8 cellular contexts compared by ENCODE assay signal in genomic region chr19:10769533-10770491, GRCh38. TPM values are rescaled to one million over a fixed set of nuclear protein-coding genes. Genes with fewer than 3 reads are reported as not detected.
A peak's percentile ranks its signal among the peaks of the same experiment; 100 is the strongest.
DNase-seq lines count a peak whose midpoint lies in the region; ATAC-seq and TF ChIP-seq lines count a peak whose summit lies in the region.

No MANE protein-coding gene starts in this region.

- CTCF ChIA-PET in HCT116 (lab: Charles Lee) = interaction anchor here (0.6 to 1.6 kb wide), 3 partner anchors 52 to 251 kb away, joined by 3 to 9 read pairs (median 3); partner anchors contain the start of gene DNM2
- CTCF ChIA-PET in WTC11 (lab: Charles Lee) = interaction anchor here (0.6 to 2.6 kb wide), 10 partner anchors 19 to 291 kb away, joined by 3 to 20 read pairs (median 4); partner anchors contain the start of gene DNM2

- no peaks in the 10 kb centered on the region for H3K9me2 ChIP-seq in HCT116 (ENCODE audit: insufficient read depth)

- H3K27me3 ChIP-seq in HCT116 (ENCODE audit: insufficient read depth, low read length) = no peaks in the 10 kb centered on the region
- no peaks in the 10 kb centered on the region for H3K27me3 ChIP-seq in parathyroid adenoma (ENCODE audit: control insufficient read depth, insufficient read depth, low read length)

- peaks cover 16 to 28% of the 10 kb centered on the region in 2 experiments for H3K4me1 ChIP-seq in HCT116 (ENCODE audit: control insufficient read depth in 1 of 2, insufficient read depth in 2 of 2, low read length in 2 of 2)
- peaks cover 19% of the 10 kb centered on the region for H3K4me1 ChIP-seq in parathyroid adenoma

- H3K9ac ChIP-seq in HCT116 (ENCODE audit: low read length) = no peak overlapping the region
- no peak overlapping the region for H3K9ac ChIP-seq in parathyroid adenoma

- no peaks in the 10 kb centered on the region for H3K9me3 Mint-ChIP-seq in WTC11

- ATAC-seq in HCT116 (peak; percentile 56), WTC11 (no peak), GM21717 (IDR thresholded peaks at IDR 0.05; ENCODE audit: unreplicated experiment) (no peak), GM18498 (IDR thresholded peaks at IDR 0.05; ENCODE audit: unreplicated experiment) (no peak)

- H3K4me3 Mint-ChIP-seq in WTC11 = no peak overlapping the region

- POLR2A ChIA-PET in HCT116 (lab: Charles Lee) (no interaction called here), WTC11 (lab: Charles Lee) (interaction anchor here (0.7 kb wide), 1 partner anchor 197 kb away, joined by 5 read pairs; no protein-coding TSS in a partner anchor)

- peak in 2 of 3 experiments; percentile 13 to 26; a peak in 1 of 6 replicates for TF ChIP-seq CTCF in HCT116 (IDR thresholded peaks at IDR 0.05 in 2 of 3, conservative IDR thresholded peaks at IDR 0.05 in 1 of 3; ENCODE audit: borderline replicate concordance in 1 of 3, insufficient read depth in 1 of 3, low read depth in 2 of 3, low read length in 2 of 3)
- no peak for TF ChIP-seq CTCF in WTC11 (IDR thresholded peaks at IDR 0.05)
- peak; percentile 49 for TF ChIP-seq CTCF in parathyroid adenoma (IDR thresholded peaks at IDR 0.05)

- RAD21 ChIA-PET in HCT116 (lab: Charles Lee; ENCODE audit: low non-redundant PET in 1 of 2, low total read pairs in 2 of 2, uncharacterized antibody in 2 of 2, unreplicated experiment in 2 of 2) = no interaction called here

- H3K36me3 Mint-ChIP-seq in WTC11 = peaks cover 18% of the 10 kb centered on the region

- H3K27me3 Mint-ChIP-seq in WTC11 (ENCODE audit: low read depth) = no peaks in the 10 kb centered on the region

- H3K36me3 ChIP-seq in HCT116 (ENCODE audit: control insufficient read depth in 1 of 2, insufficient read depth in 2 of 2, low read length in 2 of 2) (peaks cover 0 to 12% of the 10 kb centered on the region in 2 experiments; a peak in 2 of 4 replicates), parathyroid adenoma (ENCODE audit: control insufficient read depth, insufficient read depth, low read length) (no peaks in the 10 kb centered on the region)

- H3K9me3 ChIP-seq in HCT116 (ENCODE audit: control insufficient read depth in 1 of 2, insufficient read depth in 1 of 2, low read depth in 1 of 2, low read length in 2 of 2) (no peaks in the 10 kb centered on the region), parathyroid adenoma (ENCODE audit: control insufficient read depth, low read length) (no peaks in the 10 kb centered on the region)

- H3K4me3 ChIP-seq in HCT116 (replicated peaks in 1 of 2; ENCODE audit: low read depth in 1 of 2, low read length in 2 of 2) = no peak overlapping the region
- H3K4me3 ChIP-seq in parathyroid adenoma (ENCODE audit: low read depth, low read length) = no peak overlapping the region

- TF ChIP-seq POLR2A in HCT116 (IDR thresholded peaks at IDR 0.05; ENCODE audit: borderline replicate concordance, extremely low read depth, insufficient read depth, insufficient read length) = no peak

- peaks cover 47% of the 10 kb centered on the region for H3K79me2 ChIP-seq in HCT116 (ENCODE audit: insufficient read depth, low read length)
- H3K79me2 ChIP-seq in parathyroid adenoma = peaks cover 47% of the 10 kb centered on the region

- intact Hi-C loops in HCT116 (cut with micrococcal nuclease) = loop anchor here (1.0 kb wide), 1 partner anchor 53 kb away; no protein-coding TSS in a partner anchor
- intact Hi-C loops in head of caudate nucleus (cut with DNase I) = loop anchor here (2.0 kb wide), 1 partner anchor 53 kb away; no protein-coding TSS in a partner anchor

- H4K20me1 ChIP-seq in HCT116 (ENCODE audit: insufficient read depth) = no peaks in the 10 kb centered on the region

- no TSS peak for BruUV-seq in HCT116 (replicated peaks; lab: Mats Ljungman, UMichigan)

- H3K4me2 ChIP-seq in HCT116 (ENCODE audit: low read length) = peak overlapping the region; percentile 27; the same call in 1 of the 2 replicates
- H3K4me2 ChIP-seq in parathyroid adenoma (ENCODE audit: low read length) = peak overlapping the region; percentile 53

- DNase-seq in HCT116 (ENCODE audit: low read depth, low spot score) = no peak
- no peak for DNase-seq in WTC11 (ENCODE audit: low spot score)
- peak in 39 of 42 donors; percentile 36 to 89 (median 66) for DNase-seq in head of caudate nucleus
- DNase-seq in NCI-H1105 treated with DMSO at 0.1 percent for 48 hours (lab: John Stamatoyannopoulos, UW) = no peak
- no peak for DNase-seq in epidermal melanocyte (ENCODE audit: insufficient read length, low spot score)

- H2AFZ ChIP-seq in HCT116 (ENCODE audit: low read depth, low read length, poor library complexity, severe bottlenecking) (no peak overlapping the region), parathyroid adenoma (peak overlapping the region; percentile 25)

- peak overlapping the region; percentile 96 for H3K27ac Mint-ChIP-seq in WTC11

- peaks cover 15% of the 10 kb centered on the region for H3K4me1 Mint-ChIP-seq in WTC11

- TF ChIP-seq RAD21 in HCT116 (IDR thresholded peaks at IDR 0.05; ENCODE audit: low read depth) = peak; percentile 65

- H3K27ac ChIP-seq in HCT116 (ENCODE audit: low read depth, low read length) (no peak overlapping the region), parathyroid adenoma (peak overlapping the region; percentile 57)

TF ChIP-seq in HCT116, 20 proteins besides CTCF, POLR2A, EP300 and RAD21:
- TF ChIP-seq JUND (IDR thresholded peaks at IDR 0.05) (no peak), POLR2AphosphoS5 (IDR thresholded peaks at IDR 0.05; ENCODE audit: low read depth, low read length) (no peak), SRF (IDR thresholded peaks at IDR 0.05; ENCODE audit: low read depth) (no peak), ZFX (IDR thresholded peaks at IDR 0.05) (no peak), EZH2phosphoT487 (IDR thresholded peaks at IDR 0.05; ENCODE audit: borderline replicate concordance) (no peak), ZNF274 (IDR thresholded peaks at IDR 0.05; ENCODE audit: low read depth, low read length) (no peak), FOSL1 (IDR thresholded peaks at IDR 0.05; ENCODE audit: low read depth) (no peak), YY1 (IDR thresholded peaks at IDR 0.05; ENCODE audit: extremely low read depth, insufficient replicate concordance, low read depth, low read length) (no peak), TCF7L2 (IDR thresholded peaks at IDR 0.05; ENCODE audit: borderline replicate concordance, extremely low read depth, insufficient read depth, insufficient read length) (no peak), ATF3 (IDR thresholded peaks at IDR 0.05) (no peak)

TF ChIP-seq in WTC11, 78 proteins besides CTCF, POLR2A, EP300 and RAD21:
- TF ChIP-seq ZBTB43 (CRISPR knock-in tag; IDR thresholded peaks at IDR 0.05) (no peak), E2F5 (CRISPR knock-in tag; IDR thresholded peaks at IDR 0.05) (no peak), TP53 (CRISPR knock-in tag; IDR thresholded peaks at IDR 0.05) (no peak), ERG (CRISPR knock-in tag; IDR thresholded peaks at IDR 0.05) (no peak), ZNF425 (CRISPR knock-in tag; conservative IDR thresholded peaks at IDR 0.05) (no peak), TEAD1 (CRISPR knock-in tag; IDR thresholded peaks at IDR 0.05) (no peak), SP1 (CRISPR knock-in tag; conservative IDR thresholded peaks at IDR 0.05) (no peak), NFATC4 (CRISPR knock-in tag; IDR thresholded peaks at IDR 0.05) (no peak), MAX (CRISPR knock-in tag; IDR thresholded peaks at IDR 0.05) (no peak)

RNA-seq across cellular contexts. Expression of gene DNM2, which starts 51.9 kb away (rescaled TPM):
- total RNA-seq in HCT116 (2021; ENCODE audit: unreplicated experiment) (183 TPM), WTC11 (2021) (120 to 131 TPM (median 123 TPM) in 3 replicates)
- polyA plus RNA-seq in HCT116 (2012) = 163 and 167 TPM in 2 replicates

Comparison
In these comparisons a context has a peak if more than half of its experiments do, and no peak if none do; other contexts are left out.
1. DNase-seq: peak in head of caudate nucleus (39 of 42); none in HCT116 (single experiment), WTC11 (single experiment), NCI-H1105 treated with DMSO at 0.1 percent for 48 hours (single experiment) and epidermal melanocyte (single experiment).
2. Of the 4 proteins assayed by ChIP-seq in both WTC11 and HCT116: peak only in WTC11: none; only in HCT116: CTCF; in both: none; in neither: 3.